ENCODE assay signal across 18 cellular contexts in genomic region chr1:182633657-182634281, GRCh38. TPM values are rescaled to one million over a fixed set of nuclear protein-coding genes. Genes with fewer than 3 reads are reported as not detected.
A peak's percentile ranks its signal among the peaks of the same experiment; 100 is the strongest.
DNase-seq lines count a peak whose midpoint lies in the region; ATAC-seq and TF ChIP-seq lines count a peak whose summit lies in the region.
"Had no signal": no experiment of that assay in that cellular context is flagged by ENCODE, and none has a peak within 500 bp of the region (broad histone marks: within the 10 kb centered on the region; RNA-seq: fewer than 3 reads in every experiment).

No MANE protein-coding gene starts in this region.

- no peaks in the 10 kb centered on the region for H3K9me3 ChIP-seq in prostate gland
- H3K9me3 ChIP-seq in right atrium auricular region, result no peaks in the 10 kb centered on the region
- H3K9me3 ChIP-seq: A549, gastroesophageal sphincter, right lobe of liver had no signal

- CTCF ChIA-PET in WTC11 (lab: Charles Lee), result interaction anchor here (1.0 to 1.7 kb wide), 2 partner anchors 32 to 149 kb away, joined by 3 to 6 read pairs; no protein-coding TSS in a partner anchor

- H3K27ac ChIP-seq in prostate gland (no peak overlapping the region), right atrium auricular region (no peak overlapping the region)
- H3K27ac ChIP-seq: A549, gastroesophageal sphincter, HL-60, right lobe of liver had no signal

- H3K4me3 ChIP-seq in prostate gland (no peak overlapping the region), right atrium auricular region (no peak overlapping the region)
- H3K4me3 ChIP-seq: A549, gastroesophageal sphincter, right lobe of liver had no signal

- H3K36me3 ChIP-seq in prostate gland (no peaks in the 10 kb centered on the region), right atrium auricular region (no peaks in the 10 kb centered on the region)
- H3K36me3 ChIP-seq: gastroesophageal sphincter, right lobe of liver had no signal

- H3K4me3 Mint-ChIP-seq in WTC11 (no peak overlapping the region), mesothelial cell of epicardium (no peak overlapping the region)
- H3K4me3 Mint-ChIP-seq: activated CD4-positive, alpha-beta T cell treated with anti-CD3 and anti-CD28 coated beads, Interleukin-2, amount 10 ng/mL, durations not matched to agents 24 days and 14 days; activated naive CD4-positive, alpha-beta T cell treated with anti-CD3 and anti-CD28 coated beads, Interleukin-2, amount 50 U/mL, for 24 hours; HFFc6 had no signal

- TF ChIP-seq POLR2A in prostate gland (IDR thresholded peaks at IDR 0.05), result no peak

- no peaks in the 10 kb centered on the region for H3K9me3 Mint-ChIP-seq in WTC11
- no peaks in the 10 kb centered on the region for H3K9me3 Mint-ChIP-seq in mesothelial cell of epicardium
- H3K9me3 Mint-ChIP-seq: activated CD4-positive, alpha-beta T cell treated with anti-CD3 and anti-CD28 coated beads, Interleukin-2, amount 10 ng/mL, durations not matched to agents 24 days and 14 days; activated naive CD4-positive, alpha-beta T cell treated with anti-CD3 and anti-CD28 coated beads, Interleukin-2, amount 50 U/mL, for 24 hours; HFFc6 had no signal

- H3K27me3 ChIP-seq in prostate gland (replicated peaks; ENCODE audit: insufficient read depth) (no peaks in the 10 kb centered on the region), right atrium auricular region (no peaks in the 10 kb centered on the region)
- H3K27me3 ChIP-seq: gastroesophageal sphincter, right lobe of liver had no signal

- intact Hi-C loops in prostate gland (cut with DNase I), result no loop called here

- H3K27ac Mint-ChIP-seq in WTC11, result no peak overlapping the region
- H3K27ac Mint-ChIP-seq in mesothelial cell of epicardium, result no peak overlapping the region
- H3K27ac Mint-ChIP-seq: activated CD4-positive, alpha-beta T cell treated with anti-CD3 and anti-CD28 coated beads, Interleukin-2, amount 10 ng/mL, durations not matched to agents 24 days and 14 days; activated naive CD4-positive, alpha-beta T cell treated with anti-CD3 and anti-CD28 coated beads, Interleukin-2, amount 50 U/mL, for 24 hours; HFFc6 had no signal

- peaks cover 44% of the 10 kb centered on the region for H3K4me1 Mint-ChIP-seq in WTC11
- H3K4me1 Mint-ChIP-seq in mesothelial cell of epicardium, result peaks cover 17% of the 10 kb centered on the region

- H3K27me3 Mint-ChIP-seq in WTC11 (ENCODE audit: low read depth), result no peaks in the 10 kb centered on the region
- no peaks in the 10 kb centered on the region for H3K27me3 Mint-ChIP-seq in mesothelial cell of epicardium (ENCODE audit: low read depth)
- H3K27me3 Mint-ChIP-seq: activated naive CD4-positive, alpha-beta T cell treated with anti-CD3 and anti-CD28 coated beads, Interleukin-2, amount 50 U/mL, for 24 hours had no signal

- H3K36me3 Mint-ChIP-seq in WTC11 (no peaks in the 10 kb centered on the region), mesothelial cell of epicardium (no peaks in the 10 kb centered on the region)
- H3K36me3 Mint-ChIP-seq: activated naive CD4-positive, alpha-beta T cell treated with anti-CD3 and anti-CD28 coated beads, Interleukin-2, amount 50 U/mL, for 24 hours had no signal

- DNase-seq in NCI-H1436 (lab: John Stamatoyannopoulos, UW) (peak; percentile 57), NCI-H1436 treated with DMSO at 0.1 percent for 48 hours (lab: John Stamatoyannopoulos, UW) (no peak), NCI-H446 treated with DMSO at 0.1 percent for 48 hours (lab: John Stamatoyannopoulos, UW) (peak; percentile 70), WTC11 (ENCODE audit: low spot score) (peak; percentile 47), prostate gland (ENCODE audit: low spot score) (no peak), right atrium auricular region (ENCODE audit: low spot score) (no peak), mesothelial cell of epicardium (ENCODE audit: low spot score in 2 of 2, unreplicated experiment in 2 of 2) (no peak)
- peak; percentile 14 for DNase-seq in stimulated activated CD8-positive, alpha-beta memory T cell treated with anti-CD3 and anti-CD28 coated beads, Interleukin-4, amount 100 ng/mL, for 48 hours
- DNase-seq: activated CD4-positive, alpha-beta T cell treated with anti-CD3 and anti-CD28 coated beads, Interleukin-2, amount 10 ng/mL, durations not matched to agents 24 days and 14 days; cortex of kidney; HFFc6; NK-92 treated with Interleukin-12 subunit alpha and Interleukin-12 subunit beta, amount 100 ng/mL, for 24 hours; right lobe of liver had no signal

- TF ChIP-seq CTCF in WTC11 (IDR thresholded peaks at IDR 0.05), result no peak
- TF ChIP-seq CTCF in prostate gland (IDR thresholded peaks at IDR 0.05), result no peak
- no peak for TF ChIP-seq CTCF in right atrium auricular region (IDR thresholded peaks at IDR 0.05)
- TF ChIP-seq CTCF in mesothelial cell of epicardium (IDR thresholded peaks at IDR 0.05; ENCODE audit: unreplicated experiment), result no peak

- no peaks in the 10 kb centered on the region for H3K4me1 ChIP-seq in prostate gland (replicated peaks)
- H3K4me1 ChIP-seq in right atrium auricular region, result peaks cover 0 to 8% of the 10 kb centered on the region in 2 donors
- H3K4me1 ChIP-seq: A549, right lobe of liver had no signal

- peak; percentile 71 for ATAC-seq in WTC11
- ATAC-seq: gastroesophageal sphincter had no signal

- POLR2A ChIA-PET in WTC11 (lab: Charles Lee), result interaction anchor here (1.5 kb wide), 1 partner anchor 17 kb away, joined by 7 read pairs; no protein-coding TSS in a partner anchor

- 76% methylated on average over 11 of the region's 11 CpGs for WGBS in prostate gland

TF ChIP-seq in WTC11, 78 proteins besides CTCF, POLR2A, EP300 and RAD21:
- TF ChIP-seq IRF2 (CRISPR knock-in tag; IDR thresholded peaks at IDR 0.05; ENCODE audit: borderline replicate concordance, low read depth), result no peak
- no peak for TF ChIP-seq ELF4 (CRISPR knock-in tag; IDR thresholded peaks at IDR 0.05; ENCODE audit: low read depth)
- TF ChIP-seq MYBL2 (CRISPR knock-in tag; IDR thresholded peaks at IDR 0.05), result no peak
- no peak for TF ChIP-seq ZSCAN18 (CRISPR knock-in tag; IDR thresholded peaks at IDR 0.05)
TF ChIP-seq in WTC11: peak in this region for 0.

RNA-seq across cellular contexts. Expression of gene RGS16, which starts 29.6 kb away (rescaled TPM):
- total RNA-seq in WTC11 (2021) (9.9 to 17.8 TPM (median 10.2 TPM) in 3 replicates), prostate gland (1 to 10 TPM; 1.5 to 1.9 TPM), right atrium auricular region (1 to 10 TPM; 1.4 to 2.2 TPM), mesothelial cell of epicardium (0.55 to 0.99 TPM (median 0.74 TPM) in 3 replicates)

RNA-seq across cellular contexts. Expression of gene RNASEL, which starts 44.7 kb away (rescaled TPM):
- total RNA-seq in WTC11 (2021) (0.64 to 0.87 TPM (median 0.77 TPM) in 3 replicates), prostate gland (10 to 100 TPM in 1 of 2 donors, 1 to 10 TPM in 1; 7.6 to 10.7 TPM), right atrium auricular region (1 to 10 TPM; 2.0 to 4.5 TPM), mesothelial cell of epicardium (4.5 to 5.6 TPM (median 4.6 TPM) in 3 replicates)

RNA-seq across cellular contexts. Expression of gene RGS8, which starts 50.6 kb away (rescaled TPM):
- 0.07 to 0.66 TPM (median 0.14 TPM) in 3 replicates for total RNA-seq in WTC11 (2021)
- total RNA-seq in prostate gland, result 1 to 10 TPM in 1 of 2 donors, not detected in 1; 1.5 TPM
- total RNA-seq in right atrium auricular region, result under 1 TPM in 1 of 2 donors, not detected in 1; 0.31 TPM
- not detected in 3 replicates for total RNA-seq in mesothelial cell of epicardium
- total RNA-seq: activated CD4-positive, alpha-beta T cell treated with anti-CD3 and anti-CD28 coated beads, Interleukin-2, amount 10 ng/mL, durations not matched to agents 24 days and 14 days; gastroesophageal sphincter; HFFc6; mesenteric fat pad; right lobe of liver had no signal

Comparison
In these comparisons a context has a peak if more than half of its experiments do, and no peak if none do; other contexts are left out.
1. DNase-seq: peak in NCI-H1436 (single experiment), NCI-H446 treated with DMSO at 0.1 percent for 48 hours (single experiment), WTC11 (single experiment) and stimulated activated CD8-positive, alpha-beta memory T cell treated with anti-CD3 and anti-CD28 coated beads, Interleukin-4, amount 100 ng/mL, for 48 hours (single experiment); none in NCI-H1436 treated with DMSO at 0.1 percent for 48 hours (single experiment), prostate gland (single experiment), right atrium auricular region (single experiment) and mesothelial cell of epicardium (0 of 2).